ENCODE assay signal across 10 cellular contexts in the genomic region with DNA sequence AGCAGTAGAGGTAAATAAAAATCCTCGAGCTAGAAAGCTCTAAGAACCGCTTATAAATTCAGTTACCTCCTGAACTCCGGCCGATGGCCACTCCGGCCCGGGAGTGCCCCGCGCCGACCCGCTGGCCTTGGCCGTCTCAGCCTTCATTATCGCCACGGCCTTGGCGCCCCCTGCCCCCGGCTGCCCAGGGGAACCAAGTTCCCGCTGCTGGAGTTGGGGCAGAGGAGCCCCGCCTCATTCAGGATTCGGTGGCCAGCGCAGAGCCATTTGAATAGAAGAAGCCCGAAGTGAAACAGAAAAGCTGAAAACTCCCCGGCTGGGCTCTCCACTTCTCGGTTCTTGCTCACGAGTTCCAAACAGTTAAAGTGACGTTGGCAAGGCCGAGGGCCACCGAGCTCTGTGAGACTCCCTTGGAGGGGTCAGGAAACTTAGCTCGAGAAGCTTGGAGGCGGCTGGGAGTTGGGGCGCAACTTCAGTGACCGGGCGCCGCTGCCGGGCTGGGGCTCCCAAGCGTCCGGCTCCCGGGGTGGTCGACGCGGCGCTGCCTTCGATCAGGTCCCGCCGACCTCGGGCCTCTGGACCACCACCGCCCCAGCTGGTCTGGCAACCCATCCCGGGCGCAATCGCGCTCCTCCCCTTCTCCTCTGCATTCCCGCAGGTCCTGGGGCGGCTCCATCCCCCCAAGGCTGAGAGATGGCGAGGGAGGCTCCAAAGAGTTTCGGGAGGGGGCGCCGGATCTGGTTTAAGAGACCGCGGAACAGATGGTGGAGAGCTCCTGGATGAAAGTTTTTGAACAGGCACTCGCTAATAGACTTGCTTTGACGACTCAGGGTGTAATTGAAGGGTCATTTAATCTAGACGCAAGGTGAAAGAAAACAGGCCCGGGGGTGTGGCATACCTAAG. TPM values are rescaled to one million over a fixed set of nuclear protein-coding genes. Genes with fewer than 3 reads are reported as not detected.
A peak's percentile ranks its signal among the peaks of the same experiment; 100 is the strongest.
DNase-seq lines count a peak whose midpoint lies in the region; ATAC-seq, FAIRE-seq and TF ChIP-seq lines count a peak whose summit lies in the region.
"Had no signal": no experiment of that assay in that cellular context is flagged by ENCODE, and none has a peak within 500 bp of the region (broad histone marks: within the 10 kb centered on the region; RNA-seq: fewer than 3 reads in every experiment).

No MANE protein-coding gene starts in this region.

- H2AFZ ChIP-seq in mammary epithelial cell (ENCODE audit: low read depth, low read length): no peak overlapping the region

- DNase-seq in activated naive CD8-positive, alpha-beta T cell treated with anti-CD3 and anti-CD28 coated beads, Interleukin-2, amount 50 U/mL, for 24 hours: no peak
- DNase-seq in mammary epithelial cell: no peak
- DNase-seq in lung microvascular endothelial cell (ENCODE audit: low read depth in 2 of 2): peak; percentile 36
- DNase-seq in urothelium cell line (ENCODE audit: low spot score): peak; percentile 26
- no peak for DNase-seq in NOMO-1 treated with dmso at 0.1 percent for 144 hours (lab: John Stamatoyannopoulos, UW; ENCODE audit: unreplicated experiment)
- DNase-seq in cortex of kidney (lab: John Stamatoyannopoulos, UW): no peak

- H3K4me2 ChIP-seq in mammary epithelial cell (ENCODE audit: insufficient read depth, low read depth, low read length): peak overlapping the region; percentile 48

- no peaks in the 10 kb centered on the region for H4K20me1 ChIP-seq in mammary epithelial cell (ENCODE audit: insufficient read depth, low read length)

- no peaks in the 10 kb centered on the region for H3K36me3 Mint-ChIP-seq in activated naive CD8-positive, alpha-beta T cell
- H3K36me3 Mint-ChIP-seq in activated naive CD8-positive, alpha-beta T cell treated with anti-CD3 and anti-CD28 coated beads, Interleukin-2, amount 50 U/mL, for 24 hours (ENCODE audit: low read depth): peaks cover 7% of the 10 kb centered on the region

- no peaks in the 10 kb centered on the region for H3K4me1 ChIP-seq in mammary epithelial cell (ENCODE audit: insufficient read depth, low read length)

- dilution Hi-C loops in mammary epithelial cell (cut with HindIII; ENCODE audit: low sequenced_read_pairs): no loop called here

- intact Hi-C loops in mammary epithelial cell (cut with micrococcal nuclease): no loop called here

- no peaks in the 10 kb centered on the region for H3K9me3 ChIP-seq in mammary epithelial cell (replicated peaks; ENCODE audit: insufficient read depth, low read length)

- CTCF ChIA-PET in mammary epithelial cell (lab: Charles Lee; ENCODE audit: low non-redundant PET): no interaction called here

- TF ChIP-seq CTCF in mammary epithelial cell (conservative IDR thresholded peaks at IDR 0.05 in 1 of 2, IDR thresholded peaks at IDR 0.05 in 1 of 2; ENCODE audit: extremely low read depth in 1 of 2, insufficient read depth in 1 of 2, low read depth in 1 of 2, low read length in 2 of 2): no peak

- H3K4me3 ChIP-seq in mammary epithelial cell (replicated peaks in 1 of 3; ENCODE audit: insufficient read depth in 1 of 3, low read depth in 2 of 3, low read length in 3 of 3): no peak overlapping the region

- peaks cover 53% of the 10 kb centered on the region for H3K27me3 Mint-ChIP-seq in activated naive CD8-positive, alpha-beta T cell
- H3K27me3 Mint-ChIP-seq in activated naive CD8-positive, alpha-beta T cell treated with anti-CD3 and anti-CD28 coated beads, Interleukin-2, amount 50 U/mL, for 24 hours: peaks cover 80% of the 10 kb centered on the region

- peaks cover 7% of the 10 kb centered on the region for H3K4me1 Mint-ChIP-seq in activated naive CD8-positive, alpha-beta T cell (ENCODE audit: low read depth)
- H3K4me1 Mint-ChIP-seq in activated naive CD8-positive, alpha-beta T cell treated with anti-CD3 and anti-CD28 coated beads, Interleukin-2, amount 50 U/mL, for 24 hours: peaks cover 7% of the 10 kb centered on the region

- H3K9me3 Mint-ChIP-seq in activated naive CD8-positive, alpha-beta T cell (ENCODE audit: low read depth): peaks cover 5% of the 10 kb centered on the region
- peaks cover 3% of the 10 kb centered on the region for H3K9me3 Mint-ChIP-seq in activated naive CD8-positive, alpha-beta T cell treated with anti-CD3 and anti-CD28 coated beads, Interleukin-2, amount 50 U/mL, for 24 hours

- no peak overlapping the region for H3K9ac ChIP-seq in mammary epithelial cell (ENCODE audit: insufficient read depth, low read length)

- in situ Hi-C loops in mammary epithelial cell (cut with MboI; ENCODE audit: low sequenced_read_pairs in 2 of 2): no loop called here

- H3K27me3 ChIP-seq in mammary epithelial cell (ENCODE audit: insufficient read depth, low read length): peaks cover 72% of the 10 kb centered on the region

- H3K79me2 ChIP-seq in mammary epithelial cell (ENCODE audit: insufficient read depth, low read length): no peaks in the 10 kb centered on the region

- no peak for FAIRE-seq in urothelium cell line (lab: Jason Lieb, UNC)

- ATAC-seq in activated naive CD8-positive, alpha-beta T cell treated with anti-CD3 and anti-CD28 coated beads, Interleukin-2, amount 50 U/mL, for 24 hours: no peak
- no peak for ATAC-seq in HG02642 (IDR thresholded peaks at IDR 0.05; ENCODE audit: poor library complexity, unreplicated experiment)

- H3K27ac Mint-ChIP-seq in activated naive CD8-positive, alpha-beta T cell: no peak overlapping the region
- H3K27ac Mint-ChIP-seq in activated naive CD8-positive, alpha-beta T cell treated with anti-CD3 and anti-CD28 coated beads, Interleukin-2, amount 50 U/mL, for 24 hours: no peak overlapping the region

- no peak overlapping the region for H3K27ac ChIP-seq in mammary epithelial cell (ENCODE audit: insufficient read depth, low read depth, low read length)

- WGBS in mammary epithelial cell (ENCODE audit: low coverage, missing lambda C conversion rate): 16% methylated on average over 47 of the region's 61 CpGs

- H3K4me3 Mint-ChIP-seq in activated naive CD8-positive, alpha-beta T cell: peak overlapping the region; percentile 18
- H3K4me3 Mint-ChIP-seq in activated naive CD8-positive, alpha-beta T cell treated with anti-CD3 and anti-CD28 coated beads, Interleukin-2, amount 50 U/mL, for 24 hours: no peak overlapping the region

- no TSS peak for BruUV-seq in mammary epithelial cell (replicated peaks; lab: Mats Ljungman, UMichigan)

- no peaks in the 10 kb centered on the region for H3K36me3 ChIP-seq in mammary epithelial cell (ENCODE audit: insufficient read depth, low read length)

RNA-seq across cellular contexts. Expression of gene FEZF1, which starts 5.8 kb away (rescaled TPM):
- total RNA-seq in mammary epithelial cell: not detected
- not detected for polyA plus RNA-seq in mammary epithelial cell
- not detected for polyA minus RNA-seq in mammary epithelial cell
- not detected in 2 replicates for total RNA-seq in lung microvascular endothelial cell
- total RNA-seq: subcutaneous adipose tissue had no signal
- polyA plus RNA-seq: esophagus had no signal

Comparison
In these comparisons a context has a peak if more than half of its experiments do, and no peak if none do; other contexts are left out.
1. DNase-seq: peak in lung microvascular endothelial cell (2 of 2) and urothelium cell line (single experiment); none in activated naive CD8-positive, alpha-beta T cell treated with anti-CD3 and anti-CD28 coated beads, Interleukin-2, amount 50 U/mL, for 24 hours (single experiment), mammary epithelial cell (single experiment), NOMO-1 treated with dmso at 0.1 percent for 144 hours (single experiment) and cortex of kidney (single experiment).